In the genomic region with DNA sequence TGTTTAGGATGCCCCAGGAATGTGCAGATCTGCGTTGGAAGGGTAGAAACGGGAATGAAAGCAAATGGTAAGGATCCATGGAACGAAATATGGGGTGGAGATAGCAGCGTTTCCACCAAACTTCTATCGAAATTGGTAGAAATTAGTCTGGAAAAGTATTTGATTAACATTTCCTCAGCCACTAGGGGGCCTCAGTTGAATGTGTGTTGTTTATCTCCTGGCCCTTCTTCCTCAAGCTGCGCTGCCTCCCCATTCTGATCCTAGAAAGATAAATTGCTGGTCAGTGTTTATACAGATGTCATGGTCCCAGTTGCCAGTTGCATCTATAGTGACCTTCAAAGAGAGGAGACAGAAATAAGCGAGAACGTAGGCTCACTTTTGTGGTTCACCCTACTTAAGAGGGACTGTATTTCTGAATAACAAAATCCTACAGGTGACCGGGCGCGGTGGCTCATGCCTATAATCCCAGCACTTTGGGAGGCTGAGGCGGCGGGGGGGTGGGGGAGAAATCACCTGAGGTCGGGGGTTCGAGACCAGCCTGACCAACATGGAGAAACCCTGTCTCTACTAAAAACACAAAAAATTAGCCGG, we compare ENCODE assay signal across 9 cellular contexts.
DNase-seq lines count a peak whose midpoint lies in the region; ATAC-seq and TF ChIP-seq lines count a peak whose summit lies in the region.
"Had no signal": no experiment of that assay in that cellular context is flagged by ENCODE, and none has a peak within 500 bp of the region (broad histone marks: within the 10 kb centered on the region; RNA-seq: fewer than 3 reads in every experiment).

No MANE protein-coding gene starts in this region.

- H3K27me3 ChIP-seq in Peyer's patch = no peaks in the 10 kb centered on the region
- no peaks in the 10 kb centered on the region for H3K27me3 ChIP-seq in thoracic aorta (replicated peaks; ENCODE audit: insufficient read depth)
- H3K27me3 ChIP-seq: left lung had no signal

- H3K4me1 ChIP-seq in Peyer's patch (no peaks in the 10 kb centered on the region), thoracic aorta (ENCODE audit: control insufficient read depth in 1 of 2, low read depth in 2 of 2) (no peaks in the 10 kb centered on the region)
- H3K4me1 ChIP-seq: left lung had no signal

- TF ChIP-seq POLR2A in Peyer's patch (IDR thresholded peaks at IDR 0.05) = no peak

- H3K9me3 ChIP-seq in Peyer's patch (no peaks in the 10 kb centered on the region), thoracic aorta (no peaks in the 10 kb centered on the region)
- H3K9me3 ChIP-seq: left lung had no signal

- H3K4me3 ChIP-seq in Peyer's patch (no peak overlapping the region), fibroblast of villous mesenchyme (ENCODE audit: low read depth, low read length) (no peak overlapping the region), thoracic aorta (no peak overlapping the region)
- H3K4me3 ChIP-seq: left lung had no signal

- ATAC-seq in thoracic aorta (ENCODE audit: insufficient number of reproducible peaks, low FRiP score, low read depth) (peak; percentile 20), HG02798 (IDR thresholded peaks at IDR 0.05; ENCODE audit: poor library complexity, unreplicated experiment) (no peak), GM18502 (IDR thresholded peaks at IDR 0.05; ENCODE audit: poor library complexity, unreplicated experiment) (no peak)
- ATAC-seq: left lung had no signal

- DNase-seq in DMS53 (lab: John Stamatoyannopoulos, UW) (peak; percentile 79), HuH-7 (ENCODE audit: low spot score) (peak; percentile 24), Peyer's patch (no peak), fibroblast of villous mesenchyme (ENCODE audit: low read depth) (peak; percentile 20), thoracic aorta (ENCODE audit: low spot score) (no peak)
- no peak for DNase-seq in stimulated activated naive CD4-positive, alpha-beta T cell treated with Interleukin-2 at 50 U/mL for 16 hours (lab: John Stamatoyannopoulos, UW)

- H3K36me3 ChIP-seq in Peyer's patch (no peaks in the 10 kb centered on the region), thoracic aorta (no peaks in the 10 kb centered on the region)
- H3K36me3 ChIP-seq: left lung had no signal

- TF ChIP-seq CTCF in Peyer's patch (IDR thresholded peaks at IDR 0.05) = peak in 4 of 6 experiments; percentile 26 to 43 (median 33)
- peak; percentile 40 for TF ChIP-seq CTCF in fibroblast of villous mesenchyme (IDR thresholded peaks at IDR 0.05; ENCODE audit: insufficient read depth, low read depth, low read length)
- TF ChIP-seq CTCF in thoracic aorta (IDR thresholded peaks at IDR 0.05) = peak; percentile 32

- H3K27ac ChIP-seq in Peyer's patch (no peak overlapping the region), thoracic aorta (no peak overlapping the region)
- H3K27ac ChIP-seq: left lung had no signal

Comparison
In these comparisons a context has a peak if more than half of its experiments do, and no peak if none do; other contexts are left out.
1. DNase-seq: peak in DMS53 (single experiment), HuH-7 (single experiment) and fibroblast of villous mesenchyme (single experiment); none in Peyer's patch (0 of 3), thoracic aorta (single experiment) and stimulated activated naive CD4-positive, alpha-beta T cell treated with Interleukin-2 at 50 U/mL for 16 hours (single experiment).
2. Peak in every context shown above with its lines, with median percentiles within 50 percentile points of each other: CTCF ChIP-seq.